7 cellular contexts compared by ENCODE assay signal in genomic region chr17:46002311-46002972, GRCh38. TPM values are rescaled to one million over a fixed set of nuclear protein-coding genes. Genes with fewer than 3 reads are reported as not detected.
DNase-seq lines count a peak whose midpoint lies in the region; ATAC-seq, FAIRE-seq and TF ChIP-seq lines count a peak whose summit lies in the region.

No MANE protein-coding gene starts in this region.

- no peaks in the 10 kb centered on the region for H3K36me3 Mint-ChIP-seq in T-cell

- ATAC-seq in T-cell (replicated peaks in 1 of 4) (peak; percentile 90 to 96 (median 92)), left cardiac atrium (peak; percentile 64 to 79), HG02759 (IDR thresholded peaks at IDR 0.05; ENCODE audit: unreplicated experiment) (no peak)

- H3K4me3 ChIP-seq in adipocyte (ENCODE audit: low read length): no peak overlapping the region

- no peak overlapping the region for H3K4me3 Mint-ChIP-seq in T-cell

- peak; percentile 78 for FAIRE-seq in GM12892 (lab: Jason Lieb, UNC)

- H3K9me3 ChIP-seq in adipocyte (ENCODE audit: control insufficient read depth, low read length): no peaks in the 10 kb centered on the region

- peaks cover 19% of the 10 kb centered on the region for H3K4me1 ChIP-seq in adipocyte (ENCODE audit: control insufficient read depth, insufficient read depth, low read length)

- POLR2A ChIA-PET in T-cell (lab: Charles Lee): no interaction called here

- intact Hi-C loops in left cardiac atrium (cut with DNase I): loop anchor here (2.0 to 10.0 kb wide), 4 partner anchors 35 to 262 kb away; no protein-coding TSS in a partner anchor

- H3K4me1 Mint-ChIP-seq in T-cell: peaks cover 0 to 1% (median 0%) of the 10 kb centered on the region in 3 donors

- H3K27me3 Mint-ChIP-seq in T-cell: no peaks in the 10 kb centered on the region

- CTCF ChIA-PET in T-cell (lab: Charles Lee): interaction anchor here (0.6 to 1.8 kb wide), 9 partner anchors 13 to 212 kb away, joined by 3 to 10 read pairs (median 4); no protein-coding TSS in a partner anchor

- H3K36me3 ChIP-seq in adipocyte (ENCODE audit: control insufficient read depth, insufficient read depth, low read length, severe bottlenecking): no peaks in the 10 kb centered on the region

- H3K9me3 Mint-ChIP-seq in T-cell: no peaks in the 10 kb centered on the region

- DNase-seq in GM12892 (ENCODE audit: insufficient read length) (peak; percentile 62), NCI-H1092 (lab: John Stamatoyannopoulos, UW) (peak; percentile 38), T-cell (peak; percentile 29 to 79 (median 66)), adipocyte (ENCODE audit: low read depth) (peak; percentile 84), left cardiac atrium (peak; percentile 55), retina (peak; percentile 90)

- no peak overlapping the region for H3K9ac ChIP-seq in adipocyte (ENCODE audit: low read length)

- H3K27ac Mint-ChIP-seq in T-cell: peak overlapping the region in 1 of 2 donors; percentile 27

- no peaks in the 10 kb centered on the region for H3K27me3 ChIP-seq in adipocyte (replicated peaks; ENCODE audit: control insufficient read depth, insufficient read depth, low read length)

- no peak for TF ChIP-seq POLR2A in GM12892 (IDR thresholded peaks at IDR 0.05; ENCODE audit: low read depth, low read length)

RNA-seq across cellular contexts. Expression of gene STH, which starts 3.4 kb away (rescaled TPM):
- polyA plus RNA-seq in GM12892 (2012; ENCODE audit: missing spikeins): not detected
- total RNA-seq in T-cell (not detected), left cardiac atrium (not detected)

Comparison
In these comparisons a context has a peak if more than half of its experiments do, and no peak if none do; other contexts are left out.
1. DNase-seq: peak in every context shown above with its lines; median percentile 90 in retina; 84 in adipocyte; 66 in T-cell; 62 in GM12892; 55 in left cardiac atrium; 38 in NCI-H1092.